1 cellular context compared by ENCODE assay signal in genomic region chr22:23744485-23744884, GRCh38.
TF ChIP-seq lines count a peak whose summit lies in the region.

No MANE protein-coding gene starts in this region.

TF ChIP-seq in HepG2, 621 proteins besides CTCF, POLR2A, EP300 and RAD21:
- TF ChIP-seq KDM5A (IDR thresholded peaks at IDR 0.05; ENCODE audit: borderline replicate concordance, low read length) (no peak), ZNF564 (CRISPR knock-in tag; IDR thresholded peaks at IDR 0.05) (no peak), ZNF264 (CRISPR knock-in tag; IDR thresholded peaks at IDR 0.05) (no peak), ZNF333 (CRISPR knock-in tag; IDR thresholded peaks at IDR 0.05; ENCODE audit: borderline replicate concordance) (no peak), ZNF235 (CRISPR knock-in tag; IDR thresholded peaks at IDR 0.05; ENCODE audit: borderline replicate concordance) (no peak), ZNF510 (CRISPR knock-in tag; IDR thresholded peaks at IDR 0.05; ENCODE audit: low read depth) (no peak), MED13 (CRISPR knock-in tag; IDR thresholded peaks at IDR 0.05) (no peak), KLF6 (CRISPR knock-in tag; IDR thresholded peaks at IDR 0.05) (no peak), ZNF543 (CRISPR knock-in tag; IDR thresholded peaks at IDR 0.05) (no peak), PATZ1 (CRISPR knock-in tag; IDR thresholded peaks at IDR 0.05) (no peak), SRF (IDR thresholded peaks at IDR 0.05; ENCODE audit: low read depth, low read length) (no peak), TMF1 (CRISPR knock-in tag; IDR thresholded peaks at IDR 0.05; ENCODE audit: low read depth) (no peak), ZBTB2 (CRISPR knock-in tag; IDR thresholded peaks at IDR 0.05; ENCODE audit: low read depth) (no peak), CBFB (CRISPR knock-in tag; IDR thresholded peaks at IDR 0.05) (no peak), MIXL1 (CRISPR knock-in tag; IDR thresholded peaks at IDR 0.05) (no peak)
- TF ChIP-seq, protein P1, sequence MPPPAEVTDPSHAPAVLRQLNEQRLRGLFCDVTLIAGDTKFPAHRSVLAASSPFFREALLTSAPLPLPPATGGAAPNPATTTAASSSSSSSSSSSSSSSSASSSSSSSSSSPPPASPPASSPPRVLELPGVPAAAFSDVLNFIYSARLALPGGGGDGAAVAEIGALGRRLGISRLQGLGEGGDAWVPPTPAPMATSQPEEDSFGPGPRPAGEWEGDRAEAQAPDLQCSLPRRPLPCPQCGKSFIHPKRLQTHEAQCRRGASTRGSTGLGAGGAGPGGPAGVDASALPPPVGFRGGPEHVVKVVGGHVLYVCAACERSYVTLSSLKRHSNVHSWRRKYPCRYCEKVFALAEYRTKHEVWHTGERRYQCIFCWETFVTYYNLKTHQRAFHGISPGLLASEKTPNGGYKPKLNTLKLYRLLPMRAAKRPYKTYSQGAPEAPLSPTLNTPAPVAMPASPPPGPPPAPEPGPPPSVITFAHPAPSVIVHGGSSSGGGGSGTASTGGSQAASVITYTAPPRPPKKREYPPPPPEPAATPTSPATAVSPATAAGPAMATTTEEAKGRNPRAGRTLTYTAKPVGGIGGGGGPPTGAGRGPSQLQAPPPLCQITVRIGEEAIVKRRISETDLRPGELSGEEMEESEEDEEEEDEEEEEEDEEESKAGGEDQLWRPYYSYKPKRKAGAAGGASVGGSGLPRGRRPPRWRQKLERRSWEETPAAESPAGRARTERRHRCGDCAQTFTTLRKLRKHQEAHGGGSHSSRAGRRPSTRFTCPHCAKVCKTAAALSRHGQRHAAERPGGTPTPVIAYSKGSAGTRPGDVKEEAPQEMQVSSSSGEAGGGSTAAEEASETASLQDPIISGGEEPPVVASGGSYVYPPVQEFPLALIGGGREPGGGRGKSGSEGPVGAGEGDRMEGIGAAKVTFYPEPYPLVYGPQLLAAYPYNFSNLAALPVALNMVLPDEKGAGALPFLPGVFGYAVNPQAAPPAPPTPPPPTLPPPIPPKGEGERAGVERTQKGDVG (CRISPR knock-in tag; IDR thresholded peaks at IDR 0.05; ENCODE audit: borderline replicate concordance) = no peak
- TF ChIP-seq, protein P2, sequence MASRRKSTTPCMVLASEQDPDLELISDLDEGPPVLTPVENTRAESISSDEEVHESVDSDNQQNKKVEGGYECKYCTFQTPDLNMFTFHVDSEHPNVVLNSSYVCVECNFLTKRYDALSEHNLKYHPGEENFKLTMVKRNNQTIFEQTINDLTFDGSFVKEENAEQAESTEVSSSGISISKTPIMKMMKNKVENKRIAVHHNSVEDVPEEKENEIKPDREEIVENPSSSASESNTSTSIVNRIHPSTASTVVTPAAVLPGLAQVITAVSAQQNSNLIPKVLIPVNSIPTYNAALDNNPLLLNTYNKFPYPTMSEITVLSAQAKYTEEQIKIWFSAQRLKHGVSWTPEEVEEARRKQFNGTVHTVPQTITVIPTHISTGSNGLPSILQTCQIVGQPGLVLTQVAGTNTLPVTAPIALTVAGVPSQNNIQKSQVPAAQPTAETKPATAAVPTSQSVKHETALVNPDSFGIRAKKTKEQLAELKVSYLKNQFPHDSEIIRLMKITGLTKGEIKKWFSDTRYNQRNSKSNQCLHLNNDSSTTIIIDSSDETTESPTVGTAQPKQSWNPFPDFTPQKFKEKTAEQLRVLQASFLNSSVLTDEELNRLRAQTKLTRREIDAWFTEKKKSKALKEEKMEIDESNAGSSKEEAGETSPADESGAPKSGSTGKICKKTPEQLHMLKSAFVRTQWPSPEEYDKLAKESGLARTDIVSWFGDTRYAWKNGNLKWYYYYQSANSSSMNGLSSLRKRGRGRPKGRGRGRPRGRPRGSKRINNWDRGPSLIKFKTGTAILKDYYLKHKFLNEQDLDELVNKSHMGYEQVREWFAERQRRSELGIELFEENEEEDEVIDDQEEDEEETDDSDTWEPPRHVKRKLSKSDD (CRISPR knock-in tag; IDR thresholded peaks at IDR 0.05; ENCODE audit: low read depth) = no peak
- TF ChIP-seq, protein P3, sequence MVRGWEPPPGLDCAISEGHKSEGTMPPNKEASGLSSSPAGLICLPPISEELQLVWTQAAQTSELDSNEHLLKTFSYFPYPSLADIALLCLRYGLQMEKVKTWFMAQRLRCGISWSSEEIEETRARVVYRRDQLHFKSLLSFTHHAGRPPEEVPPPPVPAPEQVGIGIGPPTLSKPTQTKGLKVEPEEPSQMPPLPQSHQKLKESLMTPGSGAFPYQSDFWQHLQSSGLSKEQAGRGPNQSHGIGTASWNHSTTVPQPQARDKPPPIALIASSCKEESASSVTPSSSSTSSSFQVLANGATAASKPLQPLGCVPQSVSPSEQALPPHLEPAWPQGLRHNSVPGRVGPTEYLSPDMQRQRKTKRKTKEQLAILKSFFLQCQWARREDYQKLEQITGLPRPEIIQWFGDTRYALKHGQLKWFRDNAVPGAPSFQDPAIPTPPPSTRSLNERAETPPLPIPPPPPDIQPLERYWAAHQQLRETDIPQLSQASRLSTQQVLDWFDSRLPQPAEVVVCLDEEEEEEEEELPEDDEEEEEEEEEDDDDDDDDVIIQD (CRISPR knock-in tag; IDR thresholded peaks at IDR 0.05; ENCODE audit: low read depth) = no peak
